ENCODE assay signal across 39 cellular contexts in the genomic region with DNA sequence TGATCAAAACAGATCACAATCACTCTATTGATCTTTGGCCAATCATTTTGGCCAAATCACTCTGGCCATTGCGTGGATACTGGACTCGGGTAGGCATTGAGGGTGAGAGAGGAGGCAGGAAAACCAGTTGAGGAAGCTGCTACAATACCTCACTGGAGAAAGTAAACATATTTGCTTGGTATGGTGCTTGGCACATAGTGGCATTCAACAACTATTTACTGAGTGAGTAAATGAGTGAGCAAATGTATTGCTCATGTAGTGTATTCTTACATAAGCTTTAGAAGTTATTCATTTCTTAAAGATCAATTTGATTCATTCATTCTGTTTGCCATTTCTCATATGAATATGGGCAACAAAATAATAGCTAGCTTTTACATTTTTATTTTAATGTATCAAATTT.
"Had no signal": no experiment of that assay in that cellular context is flagged by ENCODE, and none has a peak within 500 bp of the region (broad histone marks: within the 10 kb centered on the region; RNA-seq: fewer than 3 reads in every experiment).

No MANE protein-coding gene starts in this region.

- H3K27ac ChIP-seq: adrenal gland, body of pancreas, breast epithelium, PC-9, RWPE1, VCaP had no signal

- H3K36me3 ChIP-seq: adrenal gland, breast epithelium had no signal

- FAIRE-seq: astrocyte, RCC 7860 had no signal

- H3K4me1 ChIP-seq: breast epithelium had no signal

- DNase-seq: activated B cell treated with CpG ODN at 0.5 μM for 24 hours; activated CD4-positive, alpha-beta memory T cell treated with anti-CD3 and anti-CD28 coated beads for 36 hours; activated CD4-positive, alpha-beta T cell treated with anti-CD3 and anti-CD28 coated beads for 4 hours; activated CD4-positive, alpha-beta T cell treated with anti-CD3 and anti-CD28 coated beads, Interleukin-2, amount 50 U/mL, for 1 hour; activated CD4-positive, CD25-positive, alpha-beta regulatory T cell treated with anti-CD3 and anti-CD28 coated beads, Interleukin-2, amount 50 U/mL, for 72 hours; activated CD8-positive, alpha-beta memory T cell treated with anti-CD3 and anti-CD28 coated beads, Interleukin-2, amount 50 U/mL, for 4 hours; activated gamma-delta T cell treated with Interleukin-2 at 50 U/mL for 16 hours; activated naive CD4-positive, alpha-beta T cell treated with anti-CD3 and anti-CD28 coated beads for 36 hours; activated T-cell treated with anti-CD3 and anti-CD28 coated beads for 4 hours; activated T-cell treated with anti-CD3 and anti-CD28 coated beads, Interleukin-2, amount 50 U/mL, for 4 hours; adrenal gland; body of pancreas; caudate nucleus; KG1; MM.1S; NCI-H1092 treated with DMSO at 0.1 percent for 48 hours; NCI-H1417; NCI-H146; NCI-H187; NCI-H2029 treated with DMSO at 0.1 percent for 48 hours; NCI-H2171 treated with DMSO at 0.1 percent for 48 hours; NCI-H226; NCI-H446 treated with DMSO at 0.1 percent for 48 hours; NCI-H524; NCI-H69; NK-92 treated with Interleukin-12 subunit alpha and Interleukin-12 subunit beta, amount 100 ng/mL, for 24 hours; PC-9; SIG-M5; SW 1271; T-helper 1 cell; T-helper 2 cell; T-helper 9 cell had no signal

- H3K4me3 ChIP-seq: adrenal gland, body of pancreas, breast epithelium, PC-9 had no signal

- H3K9me3 ChIP-seq: adrenal gland, body of pancreas, breast epithelium had no signal

- H3K4me2 ChIP-seq: PC-9 had no signal

- ATAC-seq: activated naive CD4-positive, alpha-beta T cell treated with anti-CD3 and anti-CD28 coated beads, Interleukin-2, amount 50 U/mL, for 72 hours; activated T-cell treated with anti-CD3 and anti-CD28 coated beads, Interleukin-2, amount 50 U/mL, for 4 hours; body of pancreas; Right ventricle myocardium inferior had no signal

- H3K27me3 ChIP-seq: adrenal gland, body of pancreas, breast epithelium had no signal
